In the genomic region with DNA sequence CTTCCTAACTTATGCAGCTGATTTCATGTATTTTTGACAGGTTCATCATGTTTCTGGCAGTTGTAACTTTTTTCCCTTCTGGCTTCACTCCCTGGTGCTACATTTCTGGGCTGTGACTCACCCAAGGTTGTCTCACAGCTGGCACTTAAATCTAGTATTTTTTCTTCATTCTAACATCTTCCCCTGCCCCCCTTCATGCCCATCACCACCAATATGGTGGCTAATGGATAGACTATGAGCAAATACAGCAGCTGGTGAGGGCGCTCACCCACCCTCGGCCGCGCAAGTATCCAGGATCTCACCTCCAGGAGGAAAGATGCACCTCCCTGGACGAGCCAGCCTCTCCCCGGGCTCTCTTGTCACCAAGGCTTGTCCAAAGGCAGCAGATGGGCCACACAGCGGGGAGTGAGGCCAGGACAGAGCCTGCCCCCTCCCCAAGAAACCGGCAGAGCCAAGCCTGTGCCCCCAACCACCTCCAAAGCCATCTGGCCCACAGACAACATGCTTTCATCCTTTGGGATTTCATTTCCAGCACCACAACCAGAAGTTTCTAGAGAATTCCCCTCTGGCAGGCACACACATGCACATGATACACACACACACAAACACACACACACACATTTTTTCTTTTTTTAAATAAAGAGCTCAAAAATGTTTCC, we compare ENCODE assay signal across 9 cellular contexts. TPM values are rescaled to one million over a fixed set of nuclear protein-coding genes. Genes with fewer than 3 reads are reported as not detected.
DNase-seq lines count a peak whose midpoint lies in the region; ATAC-seq and TF ChIP-seq lines count a peak whose summit lies in the region.
"Had no signal": no experiment of that assay in that cellular context is flagged by ENCODE, and none has a peak within 500 bp of the region (broad histone marks: within the 10 kb centered on the region; RNA-seq: fewer than 3 reads in every experiment).

No MANE protein-coding gene starts in this region.

- no peaks in the 10 kb centered on the region for H3K79me2 ChIP-seq in PC-9 (ENCODE audit: low read depth)

- H3K36me3 ChIP-seq in PC-9 (ENCODE audit: low read depth) (no peaks in the 10 kb centered on the region), esophagus muscularis mucosa (peaks cover 0 to 37% (median 13%) of the 10 kb centered on the region in 4 donors)
- H3K36me3 ChIP-seq: colonic mucosa had no signal

- TF ChIP-seq EP300 in esophagus muscularis mucosa (IDR thresholded peaks at IDR 0.05): no peak

- 69% methylated on average over 8 of the region's 8 CpGs for WGBS in esophagus muscularis mucosa

- H3K27ac ChIP-seq in PC-9 (no peak overlapping the region), esophagus muscularis mucosa (replicated peaks in 1 of 4) (peak overlapping the region; percentile 70 to 80 (median 74))
- H3K27ac ChIP-seq: colonic mucosa had no signal

- H4K20me1 ChIP-seq in PC-9 (ENCODE audit: insufficient read depth): no peaks in the 10 kb centered on the region

- intact Hi-C loops in PC-9 (cut with micrococcal nuclease; ENCODE audit: unreplicated experiment) (no loop called here), esophagus muscularis mucosa (cut with DNase I) (no loop called here)

- TF ChIP-seq POLR2A in esophagus muscularis mucosa (IDR thresholded peaks at IDR 0.05; ENCODE audit: low read depth): no peak

- H3K4me1 ChIP-seq in PC-9 (replicated peaks; ENCODE audit: insufficient read depth) (0 out of 2 replicates have a peak, but pooled peaks cover 4% of the 10 kb centered on the region), esophagus muscularis mucosa (peaks cover 64 to 90% (median 76%) of the 10 kb centered on the region in 4 donors)
- H3K4me1 ChIP-seq: colonic mucosa had no signal

- no peaks in the 10 kb centered on the region for H3K9me2 ChIP-seq in PC-9 (ENCODE audit: insufficient read depth)

- ATAC-seq in HG03108 (IDR thresholded peaks at IDR 0.05; ENCODE audit: unreplicated experiment) (no peak), GM21423 (IDR thresholded peaks at IDR 0.05; ENCODE audit: unreplicated experiment) (no peak)

- no peak overlapping the region for H3K4me2 ChIP-seq in PC-9

- no peak overlapping the region for H2AFZ ChIP-seq in PC-9

- CTCF ChIA-PET in PC-9 (lab: Charles Lee): no interaction called here

- DNase-seq in AG09309 (ENCODE audit: low read depth) (peak; percentile 23), PC-9 (peak; percentile 23 to 52), esophagus muscularis mucosa (ENCODE audit: extremely low spot score) (no peak), non-pigmented ciliary epithelial cell (ENCODE audit: low read depth) (peak; percentile 31), iPS-NIHi11 (ENCODE audit: low spot score) (no peak)
- no peak for DNase-seq in activated CD4-positive, alpha-beta T cell treated with anti-CD3 and anti-CD28 coated beads, Interleukin-2, amount 50 U/mL, for 48 hours
- DNase-seq: colonic mucosa had no signal

- H3K4me3 ChIP-seq in AG09309 (ENCODE audit: control insufficient read depth, low read depth, low read length): no peak overlapping the region
- no peak overlapping the region for H3K4me3 ChIP-seq in PC-9
- no peak overlapping the region for H3K4me3 ChIP-seq in esophagus muscularis mucosa
- H3K4me3 ChIP-seq: colonic mucosa had no signal

- H3K27me3 ChIP-seq in PC-9 (ENCODE audit: insufficient read depth, low read depth) (no peaks in the 10 kb centered on the region; the same call in 1 of the 2 replicates), esophagus muscularis mucosa (no peaks in the 10 kb centered on the region)
- H3K27me3 ChIP-seq: colonic mucosa had no signal

- no TSS peak for BruUV-seq in PC-9 (replicated peaks; lab: Mats Ljungman, UMichigan)

- H3F3A ChIP-seq in PC-9 (ENCODE audit: insufficient read depth, low read depth): no peaks in the 10 kb centered on the region

- TF ChIP-seq CTCF in AG09309 (IDR thresholded peaks at IDR 0.05; ENCODE audit: control insufficient read depth, insufficient read depth, low read depth, low read length, missing control alignments) (no peak), PC-9 (conservative IDR thresholded peaks at IDR 0.05) (no peak), esophagus muscularis mucosa (IDR thresholded peaks at IDR 0.05) (no peak)

- H3K9me3 ChIP-seq in PC-9 (ENCODE audit: insufficient read depth, low read depth) (no peaks in the 10 kb centered on the region), esophagus muscularis mucosa (no peaks in the 10 kb centered on the region)
- H3K9me3 ChIP-seq: colonic mucosa had no signal

- POLR2A ChIA-PET in PC-9 (lab: Charles Lee; ENCODE audit: unreplicated experiment): no interaction called here

RNA-seq across cellular contexts. Expression of gene ATOH8, which starts 39.1 kb away (rescaled TPM):
- total RNA-seq in PC-9 (2021) (0.25 TPM in 1 of 2 replicates, not detected in the other), esophagus muscularis mucosa (100 to 1,000 TPM in 1 of 4 donors, 10 to 100 TPM in 3; 41.1 to 124 (median 62.5) TPM)

Comparison
In these comparisons a context has a peak if more than half of its experiments do, and no peak if none do; other contexts are left out.
1. DNase-seq: peak in AG09309 (single experiment), PC-9 (2 of 2) and non-pigmented ciliary epithelial cell (single experiment); none in esophagus muscularis mucosa (single experiment), activated CD4-positive, alpha-beta T cell treated with anti-CD3 and anti-CD28 coated beads, Interleukin-2, amount 50 U/mL, for 48 hours (0 of 2) and iPS-NIHi11 (single experiment).
2. RNA of gene ATOH8, which starts 39.1 kb away (total RNA-seq): 41.1 to 124 TPM in esophagus muscularis mucosa; 0.25 TPM in PC-9; every median in the first group is over 10 times any median in the second.